ENCODE assay signal across 1 cellular context in genomic region chr15:39936187-39936586, GRCh38.
TF ChIP-seq lines count a peak whose summit lies in the region.

No MANE protein-coding gene starts in this region.

TF ChIP-seq in endothelial cell of umbilical vein, 7 proteins besides CTCF, POLR2A, EP300 and RAD21 (continued from another document):
- peak; percentile 49 for TF ChIP-seq FOS (IDR thresholded peaks at IDR 0.05; ENCODE audit: borderline replicate concordance, insufficient read depth, low read length)
- no peak for TF ChIP-seq JUN (IDR thresholded peaks at IDR 0.05; ENCODE audit: borderline replicate concordance, insufficient read depth, insufficient read length, low read depth)
